Comparison of ENCODE assay signal across 12 cellular contexts in the genomic region with DNA sequence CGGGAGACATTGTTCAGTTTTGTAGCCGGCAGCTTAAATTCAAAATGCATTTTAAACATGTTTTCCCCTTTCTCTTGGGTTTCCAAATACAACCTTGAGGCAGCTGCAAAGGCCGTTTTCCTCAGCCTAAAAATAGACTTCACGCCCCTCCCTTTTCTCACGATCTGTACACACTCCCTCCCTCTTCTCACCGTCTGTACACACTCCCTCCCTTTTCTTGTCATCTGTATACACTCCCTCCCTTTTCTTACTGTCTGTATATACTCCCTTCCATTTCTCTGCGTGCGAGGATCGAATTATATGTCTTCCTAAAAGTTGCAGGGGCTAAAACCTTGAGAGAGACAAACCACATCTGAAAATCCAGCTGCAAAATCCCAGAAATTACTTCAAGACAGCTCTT. TPM values are rescaled to one million over a fixed set of nuclear protein-coding genes. Genes with fewer than 3 reads are reported as not detected.
DNase-seq lines count a peak whose midpoint lies in the region; ATAC-seq and TF ChIP-seq lines count a peak whose summit lies in the region.
"Had no signal": no experiment of that assay in that cellular context is flagged by ENCODE, and none has a peak within 500 bp of the region (broad histone marks: within the 10 kb centered on the region; RNA-seq: fewer than 3 reads in every experiment).

No MANE protein-coding gene starts in this region.

- no peaks in the 10 kb centered on the region for H4K20me1 ChIP-seq in hepatocyte (ENCODE audit: insufficient read depth, poor library complexity, severe bottlenecking)

- no peaks in the 10 kb centered on the region for H3K79me2 ChIP-seq in hepatocyte
- H3K79me2 ChIP-seq: parathyroid adenoma had no signal

- no peaks in the 10 kb centered on the region for H3K27me3 ChIP-seq in hepatocyte
- no peaks in the 10 kb centered on the region for H3K27me3 ChIP-seq in transverse colon

- H3K27ac Mint-ChIP-seq in activated naive CD8-positive, alpha-beta T cell, result peak overlapping the region; percentile 13
- H3K27ac Mint-ChIP-seq in activated naive CD8-positive, alpha-beta T cell treated with anti-CD3 and anti-CD28 coated beads, Interleukin-2, amount 50 U/mL, for 24 hours, result no peak overlapping the region
- H3K27ac Mint-ChIP-seq in activated B cell treated with CpG ODN at 0.5 μM for 24 hours, result peak overlapping the region; percentile 55
- H3K27ac Mint-ChIP-seq: dendritic cell treated with granulocyte-macrophage colony-stimulating factor and Interleukin-4, amounts not matched to agents 40 ng/mL and 50 ng/mL, for 4 days had no signal

- peaks cover 7% of the 10 kb centered on the region for H3K27me3 Mint-ChIP-seq in activated naive CD8-positive, alpha-beta T cell
- H3K27me3 Mint-ChIP-seq in activated naive CD8-positive, alpha-beta T cell treated with anti-CD3 and anti-CD28 coated beads, Interleukin-2, amount 50 U/mL, for 24 hours, result peaks cover 12% of the 10 kb centered on the region
- peaks cover 31% of the 10 kb centered on the region for H3K27me3 Mint-ChIP-seq in activated B cell treated with CpG ODN at 0.5 μM for 24 hours

- no peak for ATAC-seq in activated naive CD8-positive, alpha-beta T cell treated with anti-CD3 and anti-CD28 coated beads, Interleukin-2, amount 50 U/mL, for 24 hours
- no peak for ATAC-seq in activated B cell treated with CpG ODN at 0.5 μM for 24 hours (ENCODE audit: low read depth)
- ATAC-seq in HG03442 (IDR thresholded peaks at IDR 0.05; ENCODE audit: unreplicated experiment), result no peak
- ATAC-seq in left lobe of liver, result no peak
- ATAC-seq: GM12878 had no signal

- H3K9me2 ChIP-seq in hepatocyte (replicated peaks; ENCODE audit: insufficient read depth), result no peaks in the 10 kb centered on the region

- H3K4me1 ChIP-seq in hepatocyte (ENCODE audit: insufficient read depth) (peaks cover 10% of the 10 kb centered on the region), transverse colon (peaks cover 7 to 60% (median 44%) of the 10 kb centered on the region in 4 donors)
- H3K4me1 ChIP-seq: parathyroid adenoma had no signal

- no peak for TF ChIP-seq EP300 in transverse colon (IDR thresholded peaks at IDR 0.05; ENCODE audit: low read depth)

- H3K27ac ChIP-seq in hepatocyte, result peak overlapping the region; percentile 88
- peak overlapping the region; percentile 77 to 90 (median 87) for H3K27ac ChIP-seq in transverse colon
- H3K27ac ChIP-seq: parathyroid adenoma had no signal

- intact Hi-C loops in activated B cell treated with CpG ODN at 0.5 μM for 24 hours (cut with micrococcal nuclease) (no loop called here), transverse colon (cut with DNase I; ENCODE audit: low total_unique reads) (no loop called here)

- H3K9me3 ChIP-seq in hepatocyte (ENCODE audit: low read depth) (no peaks in the 10 kb centered on the region), transverse colon (no peaks in the 10 kb centered on the region)

- POLR2A ChIA-PET in activated B cell treated with CpG ODN at 0.5 μM for 24 hours (lab: Charles Lee), result no interaction called here

- TF ChIP-seq CTCF in activated B cell treated with CpG ODN at 0.5 μM for 24 hours (IDR thresholded peaks at IDR 0.05) (no peak), hepatocyte (IDR thresholded peaks at IDR 0.05; ENCODE audit: poor library complexity) (no peak), transverse colon (IDR thresholded peaks at IDR 0.05) (no peak)

- no peaks in the 10 kb centered on the region for H3K9me3 Mint-ChIP-seq in activated naive CD8-positive, alpha-beta T cell (ENCODE audit: low read depth)
- H3K9me3 Mint-ChIP-seq in activated naive CD8-positive, alpha-beta T cell treated with anti-CD3 and anti-CD28 coated beads, Interleukin-2, amount 50 U/mL, for 24 hours, result no peaks in the 10 kb centered on the region
- no peaks in the 10 kb centered on the region for H3K9me3 Mint-ChIP-seq in activated B cell treated with CpG ODN at 0.5 μM for 24 hours
- H3K9me3 Mint-ChIP-seq: dendritic cell treated with granulocyte-macrophage colony-stimulating factor and Interleukin-4, amounts not matched to agents 40 ng/mL and 50 ng/mL, for 4 days had no signal

- in situ Hi-C loops in transverse colon (cut with MboI; ENCODE audit: low pct_ligation_motif_present in 1 of 4, low pct_unique_long_range_greater_than_20kb in 1 of 4, low sequenced_read_pairs in 3 of 4), result no loop called here

- no peak overlapping the region for H3K4me3 ChIP-seq in hepatocyte
- peak overlapping the region in 3 of 4 donors; percentile 9 to 32 (median 13) for H3K4me3 ChIP-seq in transverse colon
- H3K4me3 ChIP-seq: GM12878 had no signal

- WGBS in hepatocyte (ENCODE audit: low lambda C conversion rate, missing lambda C conversion rate), result 55% methylated on average over 9 of the region's 9 CpGs
- WGBS in transverse colon (ENCODE audit: low coverage in 1 of 2), 2 donors, result 16 to 18% methylated on average over 9 of the region's 9 CpGs

- no peak overlapping the region for H2AFZ ChIP-seq in hepatocyte
- H2AFZ ChIP-seq: parathyroid adenoma had no signal

- peaks cover 43% of the 10 kb centered on the region for H3K4me1 Mint-ChIP-seq in activated naive CD8-positive, alpha-beta T cell (ENCODE audit: low read depth)
- peaks cover 41% of the 10 kb centered on the region for H3K4me1 Mint-ChIP-seq in activated naive CD8-positive, alpha-beta T cell treated with anti-CD3 and anti-CD28 coated beads, Interleukin-2, amount 50 U/mL, for 24 hours
- peaks cover 45% of the 10 kb centered on the region for H3K4me1 Mint-ChIP-seq in activated B cell treated with CpG ODN at 0.5 μM for 24 hours

- peak overlapping the region; percentile 45 for H3K4me2 ChIP-seq in hepatocyte

- H3K36me3 ChIP-seq in hepatocyte (replicated peaks; ENCODE audit: insufficient read depth, low read depth), result no peaks in the 10 kb centered on the region
- H3K36me3 ChIP-seq in transverse colon, result no peaks in the 10 kb centered on the region

- peak overlapping the region; percentile 17 for H3K4me3 Mint-ChIP-seq in activated naive CD8-positive, alpha-beta T cell
- H3K4me3 Mint-ChIP-seq in activated naive CD8-positive, alpha-beta T cell treated with anti-CD3 and anti-CD28 coated beads, Interleukin-2, amount 50 U/mL, for 24 hours, result no peak overlapping the region
- peak overlapping the region; percentile 21 for H3K4me3 Mint-ChIP-seq in activated B cell treated with CpG ODN at 0.5 μM for 24 hours
- H3K4me3 Mint-ChIP-seq: dendritic cell treated with granulocyte-macrophage colony-stimulating factor and Interleukin-4, amounts not matched to agents 40 ng/mL and 50 ng/mL, for 4 days had no signal

- no peak for DNase-seq in activated naive CD8-positive, alpha-beta T cell treated with anti-CD3 and anti-CD28 coated beads, Interleukin-2, amount 50 U/mL, for 24 hours
- DNase-seq in activated B cell treated with CpG ODN at 0.5 μM for 24 hours, result no peak
- peak; percentile 34 for DNase-seq in hepatocyte (ENCODE audit: low spot score)
- no peak for DNase-seq in transverse colon
- no peak for DNase-seq in left lobe of liver (ENCODE audit: low spot score)
- DNase-seq in C1 segment of cervical spinal cord (lab: John Stamatoyannopoulos, UW), result no peak
- DNase-seq: NCI-H526 had no signal

- TF ChIP-seq POLR2A in transverse colon (IDR thresholded peaks at IDR 0.05), result no peak

- CTCF ChIA-PET in activated B cell treated with CpG ODN at 0.5 μM for 24 hours (lab: Charles Lee), result no interaction called here

- H3K36me3 Mint-ChIP-seq in activated naive CD8-positive, alpha-beta T cell, result peaks cover 3% of the 10 kb centered on the region
- H3K36me3 Mint-ChIP-seq in activated naive CD8-positive, alpha-beta T cell treated with anti-CD3 and anti-CD28 coated beads, Interleukin-2, amount 50 U/mL, for 24 hours (ENCODE audit: low read depth), result no peaks in the 10 kb centered on the region
- H3K36me3 Mint-ChIP-seq in activated B cell treated with CpG ODN at 0.5 μM for 24 hours (ENCODE audit: low read depth), result no peaks in the 10 kb centered on the region

RNA-seq across cellular contexts. Expression of gene MUC4, which starts 8.9 kb away (rescaled TPM):
- total RNA-seq in activated B cell treated with CpG ODN at 0.5 μM for 24 hours (0.09 TPM in 1 of 2 replicates, not detected in the other), hepatocyte (0.32 and 1.7 TPM in 2 replicates), transverse colon (100 to 1,000 TPM; 111 to 354 (median 170) TPM), left lobe of liver (0.08 TPM)
- polyA plus RNA-seq in hepatocyte, result 0.89 and 0.94 TPM in 2 replicates

Comparison
In these comparisons a context has a peak if more than half of its experiments do, and no peak if none do; other contexts are left out.
1. RNA of gene MUC4, which starts 8.9 kb away (total RNA-seq): 111 to 354 TPM in transverse colon; 0.32 to 1.7 TPM in hepatocyte, 0.09 TPM in activated B cell treated with CpG ODN at 0.5 μM for 24 hours and 0.08 TPM in left lobe of liver (single experiment); every median in the first group is over 10 times any median in the second.